In the genomic region with DNA sequence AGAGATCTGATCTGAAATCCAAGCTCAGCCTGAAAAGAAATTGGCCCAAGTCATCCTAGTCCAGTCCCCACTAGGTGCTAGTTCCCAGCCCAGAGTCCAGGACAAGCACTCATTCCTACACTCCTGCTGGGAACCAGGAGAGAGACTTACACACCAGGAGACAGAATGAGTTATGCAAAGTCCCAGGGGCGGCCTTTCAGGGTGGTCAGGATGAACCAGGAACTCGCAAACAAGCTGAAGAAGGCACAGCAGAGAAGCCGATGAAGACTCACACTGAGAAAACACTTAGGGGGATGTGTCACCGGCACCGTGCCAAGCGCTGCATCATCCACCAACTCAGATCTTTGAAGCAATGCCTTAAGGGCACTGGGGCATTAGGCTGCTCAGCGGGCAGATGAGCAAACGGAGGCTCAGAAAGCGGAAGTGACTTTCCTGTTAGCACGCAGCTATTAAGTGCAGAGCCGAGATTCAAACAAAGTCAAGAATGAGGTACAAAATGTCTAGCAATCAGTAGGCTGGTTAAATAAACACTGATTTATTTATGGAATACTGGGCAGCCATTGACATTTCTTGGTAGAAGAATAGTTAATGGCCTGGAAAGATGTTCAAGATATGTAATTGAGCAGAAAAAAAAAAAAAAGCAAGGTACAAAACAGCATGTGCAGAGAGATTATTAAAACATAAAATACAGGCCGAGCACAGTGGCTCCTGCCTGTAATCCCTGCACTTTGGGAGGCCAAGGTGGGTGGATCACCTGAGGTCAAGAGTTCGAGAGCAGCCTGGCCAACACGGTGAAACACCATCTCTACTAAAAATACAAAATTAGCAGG, we compare ENCODE assay signal across 9 cellular contexts.
A peak's percentile ranks its signal among the peaks of the same experiment; 100 is the strongest.
DNase-seq lines count a peak whose midpoint lies in the region; ATAC-seq lines count a peak whose summit lies in the region.
"Had no signal": no experiment of that assay in that cellular context is flagged by ENCODE, and none has a peak within 500 bp of the region (broad histone marks: within the 10 kb centered on the region; RNA-seq: fewer than 3 reads in every experiment).

No MANE protein-coding gene starts in this region.

- peaks cover 41% of the 10 kb centered on the region for H3K4me1 ChIP-seq in GM23248 (ENCODE audit: insufficient read depth)

- peak overlapping the region; percentile 50 for H3K4me3 ChIP-seq in GM23248
- H3K4me3 ChIP-seq: dorsolateral prefrontal cortex had no signal

- ATAC-seq in naive B cell (ENCODE audit: low read depth in 2 of 2) = peak; percentile 74 to 77
- ATAC-seq in stimulated activated naive B cell treated with anti-CD40 and anti-IgM and Interleukin-4, amounts not matched to agents 10 μg/mL and 1 μg/mL and 100 μg/mL, for 72 hours (replicated peaks) = peak; percentile 95 to 96

- H3K27ac Mint-ChIP-seq in naive B cell = peak overlapping the region; percentile 93 to 99 (median 96)
- H3K27ac Mint-ChIP-seq in stimulated activated naive B cell treated with anti-CD40 and anti-IgM and Interleukin-4, amounts not matched to agents 10 μg/mL and 1 μg/mL and 100 μg/mL, for 72 hours = peak overlapping the region; percentile 77

- no peaks in the 10 kb centered on the region for H3K27me3 ChIP-seq in GM23248 (replicated peaks; ENCODE audit: insufficient read depth)
- H3K27me3 ChIP-seq: dorsolateral prefrontal cortex had no signal

- in situ Hi-C loops in GM23248 (cut with MboI) = no loop called here

- H3K4me2 ChIP-seq in GM23248 (ENCODE audit: unreplicated experiment) = peak overlapping the region; percentile 86

- peak overlapping the region in 7 of 8 donors; percentile 7 to 87 (median 63) for H3K4me3 Mint-ChIP-seq in naive B cell
- peak overlapping the region; percentile 7 to 25 for H3K4me3 Mint-ChIP-seq in stimulated activated naive B cell treated with anti-CD40 and anti-IgM and Interleukin-4, amounts not matched to agents 10 μg/mL and 1 μg/mL and 100 μg/mL, for 72 hours

- H3K79me2 ChIP-seq in GM23248 (ENCODE audit: insufficient read depth) = no peaks in the 10 kb centered on the region

- H3K4me1 Mint-ChIP-seq in naive B cell = peaks cover 23 to 40% (median 28%) of the 10 kb centered on the region in 3 donors
- peaks cover 20 to 32% of the 10 kb centered on the region in 2 donors for H3K4me1 Mint-ChIP-seq in stimulated activated naive B cell treated with anti-CD40 and anti-IgM and Interleukin-4, amounts not matched to agents 10 μg/mL and 1 μg/mL and 100 μg/mL, for 72 hours

- no peaks in the 10 kb centered on the region for H3K36me3 ChIP-seq in GM23248 (ENCODE audit: low read depth)

- no peaks in the 10 kb centered on the region for H3K9me3 ChIP-seq in GM23248 (ENCODE audit: low read depth)

- H3F3A ChIP-seq in GM23248 (ENCODE audit: insufficient read depth) = peaks cover 11% of the 10 kb centered on the region

- peak overlapping the region; percentile 8; the same call in 1 of the 2 replicates for H2AFZ ChIP-seq in GM23248

- peaks cover 0 to 12% (median 8%) of the 10 kb centered on the region in 3 donors for H3K27me3 Mint-ChIP-seq in naive B cell
- H3K27me3 Mint-ChIP-seq in stimulated activated naive B cell treated with anti-CD40 and anti-IgM and Interleukin-4, amounts not matched to agents 10 μg/mL and 1 μg/mL and 100 μg/mL, for 72 hours = peaks cover 4 to 6% of the 10 kb centered on the region in 2 donors

- no peaks in the 10 kb centered on the region for H4K20me1 ChIP-seq in GM23248 (ENCODE audit: insufficient read depth)

- H3K36me3 Mint-ChIP-seq in naive B cell = peaks cover 0 to 5% of the 10 kb centered on the region in 2 donors
- H3K36me3 Mint-ChIP-seq in stimulated activated naive B cell treated with anti-CD40 and anti-IgM and Interleukin-4, amounts not matched to agents 10 μg/mL and 1 μg/mL and 100 μg/mL, for 72 hours = no peaks in the 10 kb centered on the region

- peak overlapping the region; percentile 99 for H3K27ac ChIP-seq in GM23248

- no peaks in the 10 kb centered on the region for H3K9me2 ChIP-seq in GM23248 (ENCODE audit: insufficient read depth)

- H3K9me3 Mint-ChIP-seq in naive B cell = peaks cover 0 to 6% (median 2%) of the 10 kb centered on the region in 7 donors
- peaks cover 3% of the 10 kb centered on the region in 2 donors for H3K9me3 Mint-ChIP-seq in stimulated activated naive B cell treated with anti-CD40 and anti-IgM and Interleukin-4, amounts not matched to agents 10 μg/mL and 1 μg/mL and 100 μg/mL, for 72 hours

- H3K9ac ChIP-seq in GM23248 = peak overlapping the region; percentile 92

- 4 to 7% methylated on average over 14 of the region's 14 CpGs for WGBS in GM23248 (ENCODE audit: low coverage in 1 of 2, low lambda C conversion rate in 2 of 2, missing lambda C conversion rate in 2 of 2), 2 experiments

- DNase-seq in EH (ENCODE audit: low read depth) (peak; percentile 100), GM23248 (peak; percentile 99), NCI-H1417 (lab: John Stamatoyannopoulos, UW) (peak; percentile 83 to 96 (median 87)), dedifferentiated amniotic fluid mesenchymal stem cell (ENCODE audit: extremely low spot score) (peak; percentile 93), naive B cell (peak; percentile 83), NCI-H128 (lab: John Stamatoyannopoulos, UW; ENCODE audit: unreplicated experiment) (no peak)
- DNase-seq in activated CD4-positive, alpha-beta T cell treated with anti-CD3 and anti-CD28 coated beads for 1 hour = peak; percentile 67
- peak; percentile 88 for DNase-seq in stimulated activated naive B cell treated with anti-CD40 and anti-IgM and Interleukin-4, amounts not matched to agents 10 μg/mL and 1 μg/mL and 100 μg/mL, for 72 hours
